ENCODE assay signal across 11 cellular contexts in the genomic region with DNA sequence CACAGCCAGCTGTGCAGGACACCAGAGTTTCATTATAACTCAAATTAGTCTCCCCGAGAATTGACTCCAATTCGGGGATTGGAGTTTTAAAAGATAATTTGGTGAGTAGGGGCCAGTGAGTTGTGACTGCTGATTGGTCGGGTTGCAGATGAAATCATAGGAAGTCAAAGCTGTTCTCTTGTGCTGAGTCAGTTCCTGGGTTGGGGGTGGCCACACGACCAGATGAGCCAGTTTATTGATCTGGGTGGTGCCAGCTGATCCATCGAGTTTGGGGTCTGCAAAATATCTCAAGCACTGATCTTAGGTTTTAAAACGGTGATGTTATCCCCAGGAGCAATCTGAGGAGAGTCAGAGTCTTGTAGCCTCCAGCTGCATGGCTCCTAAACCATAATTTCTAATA.
"Had no signal": no experiment of that assay in that cellular context is flagged by ENCODE, and none has a peak within 500 bp of the region (broad histone marks: within the 10 kb centered on the region; RNA-seq: fewer than 3 reads in every experiment).

No MANE protein-coding gene starts in this region.

- DNase-seq: effector CD4-positive, alpha-beta T cell; naive B cell; posterior cingulate gyrus; T-helper 9 cell had no signal

- H3K4me1 ChIP-seq: gastroesophageal sphincter had no signal

- H3K4me3 Mint-ChIP-seq: activated naive CD4-positive, alpha-beta T cell treated with anti-CD3 and anti-CD28 coated beads for 36 hours; activated T-helper 1 cell treated with anti-CD3 and anti-CD28 coated beads, Interleukin-12 subunit alpha, Interleukin-12 subunit beta, Interleukin-2, Interleukin-4 antibody, amounts not matched to agents 30 ng/mL and 10 ng/mL and 1 ng/mL, durations not matched to agents 14 hours and 24 hours and 36 hours; naive B cell had no signal

- H3K4me1 Mint-ChIP-seq: naive B cell had no signal

- H3K4me3 ChIP-seq: gastroesophageal sphincter, skin epidermis, stomach, thoracic aorta had no signal

- H3K9me3 ChIP-seq: gastroesophageal sphincter, neutrophil, stomach, thoracic aorta had no signal

- H3K36me3 ChIP-seq: gastroesophageal sphincter, neutrophil, stomach, thoracic aorta had no signal

- H3K36me3 Mint-ChIP-seq: naive B cell had no signal

- H3K27ac Mint-ChIP-seq: activated naive CD4-positive, alpha-beta T cell treated with anti-CD3 and anti-CD28 coated beads for 36 hours; activated T-helper 1 cell treated with anti-CD3 and anti-CD28 coated beads, Interleukin-12 subunit alpha, Interleukin-12 subunit beta, Interleukin-2, Interleukin-4 antibody, amounts not matched to agents 30 ng/mL and 10 ng/mL and 1 ng/mL, durations not matched to agents 14 hours and 24 hours and 36 hours; naive B cell had no signal

- ATAC-seq: gastroesophageal sphincter had no signal

- H3K9me3 Mint-ChIP-seq: activated naive CD4-positive, alpha-beta T cell treated with anti-CD3 and anti-CD28 coated beads for 36 hours; activated T-helper 1 cell treated with anti-CD3 and anti-CD28 coated beads, Interleukin-12 subunit alpha, Interleukin-12 subunit beta, Interleukin-2, Interleukin-4 antibody, amounts not matched to agents 30 ng/mL and 10 ng/mL and 1 ng/mL, durations not matched to agents 14 hours and 24 hours and 36 hours had no signal
